ENCODE assay signal across 1 cellular context in genomic region chr22:31218565-31219262, GRCh38.
TF ChIP-seq lines count a peak whose summit lies in the region.

No MANE protein-coding gene starts in this region.

TF ChIP-seq in GM12878, 131 proteins besides CTCF, POLR2A, EP300 and RAD21:
- peak; percentile 51 for TF ChIP-seq MEF2B (IDR thresholded peaks at IDR 0.05; ENCODE audit: partially characterized antibody, poor library complexity, severe bottlenecking)
- no peak for TF ChIP-seq ZNF24 (IDR thresholded peaks at IDR 0.05)
- no peak for TF ChIP-seq ZNF274 (IDR thresholded peaks at IDR 0.05; ENCODE audit: insufficient read depth, insufficient read length)
- TF ChIP-seq JUND (IDR thresholded peaks at IDR 0.05; ENCODE audit: low read depth, low read length): no peak
